Comparison of ENCODE assay signal across 9 cellular contexts in the genomic region with DNA sequence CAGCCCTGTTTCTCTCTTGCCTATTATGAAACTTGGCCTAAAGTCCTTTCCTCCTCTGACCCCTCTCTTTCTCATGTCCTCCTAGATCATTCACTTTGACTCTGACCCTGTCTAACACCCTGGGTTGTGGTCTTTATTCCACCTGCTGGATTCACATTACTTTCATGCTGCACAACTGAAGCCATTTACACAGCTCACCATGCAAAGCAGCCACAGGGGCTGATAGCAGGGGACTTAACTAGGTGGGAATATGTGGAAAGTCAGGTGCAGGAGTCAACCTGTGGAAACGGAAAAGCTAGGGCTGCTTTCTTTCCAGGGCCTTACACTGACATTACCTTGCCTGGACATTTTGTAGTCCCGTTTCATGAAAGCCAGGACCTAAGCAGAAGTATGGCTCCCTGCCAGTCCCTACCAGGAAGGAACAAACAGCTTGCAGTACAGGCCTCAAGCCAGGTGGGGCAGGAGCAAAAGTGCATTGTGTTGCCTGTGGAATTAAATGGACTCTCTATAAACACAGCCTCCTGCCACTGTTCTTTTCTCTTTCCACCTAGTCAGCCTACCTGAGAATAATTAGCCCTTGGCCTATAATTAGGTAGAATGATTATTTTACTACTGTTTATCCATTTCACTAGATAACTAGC. TPM values are rescaled to one million over a fixed set of nuclear protein-coding genes. Genes with fewer than 3 reads are reported as not detected.
DNase-seq lines count a peak whose midpoint lies in the region; ATAC-seq and TF ChIP-seq lines count a peak whose summit lies in the region.
"Had no signal": no experiment of that assay in that cellular context is flagged by ENCODE, and none has a peak within 500 bp of the region (broad histone marks: within the 10 kb centered on the region; RNA-seq: fewer than 3 reads in every experiment).

No MANE protein-coding gene starts in this region.

- H3K27ac Mint-ChIP-seq in endothelial cell (ENCODE audit: unreplicated experiment), result no peak overlapping the region

- peaks cover 9% of the 10 kb centered on the region for H3K27me3 Mint-ChIP-seq in endothelial cell (ENCODE audit: unreplicated experiment)

- no peaks in the 10 kb centered on the region for H3K36me3 ChIP-seq in Panc1 (ENCODE audit: control insufficient read depth, insufficient read depth, low read length)

- peak; percentile 19 for DNase-seq in EH (ENCODE audit: low read depth)
- peak; percentile 72 for DNase-seq in HuH-7 (ENCODE audit: low spot score)
- no peak for DNase-seq in Panc1 (ENCODE audit: low read depth, low spot score)
- peak; percentile 51 for DNase-seq in endothelial cell (ENCODE audit: low spot score)
- peak; percentile 49 for DNase-seq in myocyte (ENCODE audit: low read depth)

- H3K9me3 Mint-ChIP-seq in endothelial cell (ENCODE audit: unreplicated experiment), result no peaks in the 10 kb centered on the region

- BruUV-seq in Panc1 (replicated peaks; lab: Mats Ljungman, UMichigan), result no TSS peak

- POLR2A ChIA-PET in Panc1 (lab: Charles Lee), result no interaction called here

- no peaks in the 10 kb centered on the region for H3K27me3 ChIP-seq in Panc1 (ENCODE audit: control insufficient read depth, insufficient read depth, low read length)

- no peak overlapping the region for H3K4me3 ChIP-seq in Panc1 (ENCODE audit: low read depth in 2 of 2, low read length in 2 of 2)
- H3K4me3 ChIP-seq: SK-N-MC had no signal

- peaks cover 8% of the 10 kb centered on the region for H3K4me1 ChIP-seq in Panc1 (ENCODE audit: control insufficient read depth, insufficient read depth, low read length)

- CTCF ChIA-PET in Panc1 (lab: Charles Lee), result interaction anchor here (0.5 to 1.0 kb wide), 4 partner anchors 20 to 510 kb away, joined by 3 read pairs; no protein-coding TSS in a partner anchor

- in situ Hi-C loops in Panc1 (cut with HindIII; ENCODE audit: low pct_unique_long_range_greater_than_20kb, low sequenced_read_pairs), result no loop called here

- ATAC-seq in Panc1, result peak; percentile 90
- no peak for ATAC-seq in GM21786 (IDR thresholded peaks at IDR 0.05; ENCODE audit: unreplicated experiment)
- ATAC-seq in GM21381 (IDR thresholded peaks at IDR 0.05; ENCODE audit: unreplicated experiment), result no peak
- no peak for ATAC-seq in HG02973 (IDR thresholded peaks at IDR 0.05; ENCODE audit: unreplicated experiment)

- TF ChIP-seq CTCF in Panc1 (IDR thresholded peaks at IDR 0.05) (peak; percentile 46), endothelial cell (IDR thresholded peaks at IDR 0.05; ENCODE audit: unreplicated experiment) (no peak)

- no peaks in the 10 kb centered on the region for H3K36me3 Mint-ChIP-seq in endothelial cell (ENCODE audit: low read depth, unreplicated experiment)

- no peaks in the 10 kb centered on the region for H3K9me3 ChIP-seq in Panc1 (ENCODE audit: control insufficient read depth, insufficient read depth, low read depth, low read length)

- no peak overlapping the region for H3K27ac ChIP-seq in Panc1 (ENCODE audit: low read length)
- H3K27ac ChIP-seq: SK-N-MC had no signal

- no peak overlapping the region for H3K4me3 Mint-ChIP-seq in endothelial cell (ENCODE audit: unreplicated experiment)

- intact Hi-C loops in Panc1 (cut with micrococcal nuclease; ENCODE audit: unreplicated experiment), result no loop called here

- H3K4me1 Mint-ChIP-seq in endothelial cell (ENCODE audit: unreplicated experiment), result no peaks in the 10 kb centered on the region

RNA-seq across cellular contexts. Expression of a gene that starts 11.8 kb away (rescaled TPM):
- total RNA-seq in Panc1 (2021; ENCODE audit: unreplicated experiment) (11.6 TPM), endothelial cell (ENCODE audit: unreplicated experiment) (4.1 TPM), myocyte (59.8 and 68.3 TPM in 2 replicates)
- 20.1 TPM for polyA plus RNA-seq in Panc1 (2012; ENCODE audit: insufficient read length)
- polyA plus RNA-seq in myocyte (2012), result 203 TPM

RNA-seq across cellular contexts. Expression of a gene that starts 50.5 kb away (rescaled TPM):
- total RNA-seq in Panc1 (2021; ENCODE audit: unreplicated experiment) (77.8 TPM), endothelial cell (ENCODE audit: unreplicated experiment) (55.3 TPM), myocyte (78.4 and 103 TPM in 2 replicates)
- polyA plus RNA-seq in Panc1 (2012; ENCODE audit: insufficient read length), result 58.7 TPM
- polyA plus RNA-seq in myocyte (2012), result 126 TPM
